11 cellular contexts compared by ENCODE assay signal in genomic region chr12:21794807-21795595, GRCh38. TPM values are rescaled to one million over a fixed set of nuclear protein-coding genes. Genes with fewer than 3 reads are reported as not detected.
A peak's percentile ranks its signal among the peaks of the same experiment; 100 is the strongest.
DNase-seq lines count a peak whose midpoint lies in the region; ATAC-seq and TF ChIP-seq lines count a peak whose summit lies in the region.
"Not testable (repeated sequence)": the region's sequence is repeated elsewhere in the genome, so short reads cannot be mapped to it uniquely, and the experiment has no call there.
"Had no signal": no experiment of that assay in that cellular context is flagged by ENCODE, and none has a peak within 500 bp of the region (broad histone marks: within the 10 kb centered on the region; RNA-seq: fewer than 3 reads in every experiment).

No MANE protein-coding gene starts in this region.

- intact Hi-C loops in IMR-90 (cut with micrococcal nuclease); left ventricle myocardium superior (cut with micrococcal nuclease); lower lobe of right lung (cut with DNase I); thyroid gland (cut with DNase I): not testable (repeated sequence)

- not testable (repeated sequence) for TF ChIP-seq CTCF in IMR-90 (conservative IDR thresholded peaks at IDR 0.05; ENCODE audit: low read depth, low read length); chondrocyte (IDR thresholded peaks at IDR 0.05); lower lobe of right lung (IDR thresholded peaks at IDR 0.05); thyroid gland (IDR thresholded peaks at IDR 0.05)

- not testable (repeated sequence) for H3K18ac ChIP-seq in IMR-90 (ENCODE audit: low read depth, low read length)

- not testable (repeated sequence) for H2BK120ac ChIP-seq in IMR-90 (ENCODE audit: low read depth, low read length)

- not testable (repeated sequence) for H3K79me1 ChIP-seq in IMR-90 (ENCODE audit: low read depth in 1 of 2, low read length in 2 of 2)

- H3K56ac ChIP-seq in IMR-90 (ENCODE audit: extremely low read depth, insufficient read depth, low read length) = not testable (repeated sequence)

- H3K4me2 ChIP-seq in IMR-90 (ENCODE audit: low read depth, low read length) = not testable (repeated sequence)

- dilution Hi-C loops in IMR-90 (cut with HindIII; ENCODE audit: low sequenced_read_pairs, unreplicated experiment) = not testable (repeated sequence)

- H3K27me3 Mint-ChIP-seq in chondrocyte (ENCODE audit: low read depth) = peaks cover 11% of the 10 kb centered on the region

- not testable (repeated sequence) for H2BK15ac ChIP-seq in IMR-90 (ENCODE audit: low read depth, low read length)

- not testable (repeated sequence) for H3K4me3 Mint-ChIP-seq in chondrocyte (ENCODE audit: unreplicated experiment)

- not testable (repeated sequence) for H3K14ac ChIP-seq in IMR-90 (replicated peaks; ENCODE audit: low read depth, low read length)

- H3K36me3 Mint-ChIP-seq in chondrocyte (ENCODE audit: low read depth) = not testable (repeated sequence)

- not testable (repeated sequence) for H3K9ac ChIP-seq in IMR-90 (ENCODE audit: low read depth, low read length)

- H3K9me1 ChIP-seq in IMR-90 (ENCODE audit: insufficient read depth, low read length) = not testable (repeated sequence)

- H2AK5ac ChIP-seq in IMR-90 (ENCODE audit: low read depth, low read length) = not testable (repeated sequence)

- TF ChIP-seq POLR2A in IMR-90 (IDR thresholded peaks at IDR 0.05; ENCODE audit: low read depth, low read length); thyroid gland (IDR thresholded peaks at IDR 0.05): not testable (repeated sequence)

- H3K4ac ChIP-seq in IMR-90 (ENCODE audit: low read depth, low read length) = not testable (repeated sequence)

- not testable (repeated sequence) for H4K91ac ChIP-seq in IMR-90 (ENCODE audit: insufficient read depth, low read depth, low read length)

- H3K27ac Mint-ChIP-seq in chondrocyte (ENCODE audit: unreplicated experiment) = not testable (repeated sequence)

- POLR2A ChIA-PET in IMR-90 (lab: Charles Lee; ENCODE audit: unreplicated experiment) = not testable (repeated sequence)

- H3K4me3 ChIP-seq in IMR-90 (ENCODE audit: insufficient read depth, low read depth, low read length); lower lobe of right lung; thyroid gland (replicated peaks in 1 of 3): not testable (repeated sequence)

- 94% methylated on average over 3 of the region's 8 CpGs; no CpG with 5 or more reads in 1 of the 2 experiments for WGBS in IMR-90 (ENCODE audit: extremely low coverage in 2 of 2, insufficient read length in 1 of 2), 2 experiments
- WGBS in thyroid gland, 2 donors = 50 to 58% methylated on average over 8 of the region's 8 CpGs

- H3K27me3 ChIP-seq in IMR-90 (ENCODE audit: control insufficient read depth, insufficient read depth, low read length); lower lobe of right lung (ENCODE audit: low read depth); thyroid gland: not testable (repeated sequence)

- not testable (repeated sequence) for H3K4me1 Mint-ChIP-seq in chondrocyte (ENCODE audit: low read depth)

- not testable (repeated sequence) for ATAC-seq in IMR-90 (ENCODE audit: low read depth); left ventricle myocardium superior; lower lobe of right lung

- DNase-seq in IMR-90 = peak; percentile 20
- peak; percentile 53 for DNase-seq in chondrocyte (ENCODE audit: low spot score)
- DNase-seq in left ventricle myocardium superior = peak; percentile 21
- DNase-seq in lower lobe of right lung = peak; percentile 76
- peak; percentile 76 to 78 for DNase-seq in thyroid gland

- not testable (repeated sequence) for H3K36me3 ChIP-seq in IMR-90 (ENCODE audit: control insufficient read depth, insufficient read depth, low read length); lower lobe of right lung; thyroid gland

- H4K8ac ChIP-seq in IMR-90 (ENCODE audit: low read depth in 2 of 2, low read length in 2 of 2) = not testable (repeated sequence)

- not testable (repeated sequence) for H3K23ac ChIP-seq in IMR-90 (ENCODE audit: low read depth, low read length)

- not testable (repeated sequence) for H4K5ac ChIP-seq in IMR-90 (ENCODE audit: low read depth, low read length)

- not testable (repeated sequence) for H2AFZ ChIP-seq in IMR-90 (replicated peaks; ENCODE audit: low read length, poor library complexity)

- H3K27ac ChIP-seq in IMR-90 (ENCODE audit: insufficient read depth, low read length); lower lobe of right lung; thyroid gland: not testable (repeated sequence)

- H2AK9ac ChIP-seq in IMR-90 (replicated peaks; ENCODE audit: low read depth, low read length, poor library complexity) = not testable (repeated sequence)

- H3K4me1 ChIP-seq in IMR-90 (ENCODE audit: control insufficient read depth, insufficient read depth, low read length); lower lobe of right lung; thyroid gland: not testable (repeated sequence)

- not testable (repeated sequence) for TF ChIP-seq RAD21 in IMR-90 (IDR thresholded peaks at IDR 0.05; ENCODE audit: low read length)

- H2BK5ac ChIP-seq in IMR-90 (ENCODE audit: low read depth, low read length, poor library complexity, severe bottlenecking) = not testable (repeated sequence)

- H4K20me1 ChIP-seq in IMR-90 (ENCODE audit: insufficient read depth, low read length) = not testable (repeated sequence)

- not testable (repeated sequence) for H2BK20ac ChIP-seq in IMR-90 (ENCODE audit: low read depth, low read length)

- not testable (repeated sequence) for H3K9me3 ChIP-seq in IMR-90 (ENCODE audit: control insufficient read depth, insufficient read depth, low read length); lower lobe of right lung; thyroid gland

- in situ Hi-C loops in IMR-90 (cut with MboI; ENCODE audit: low sequenced_read_pairs) = not testable (repeated sequence)

- CTCF ChIA-PET in IMR-90 (lab: Yijun Ruan, JAX) = interaction anchor here (0.6 kb wide), 1 partner anchor 1648 kb away, joined by 5 read pairs; no protein-coding TSS in a partner anchor

- BruUV-seq in IMR-90 (replicated peaks; lab: Mats Ljungman, UMichigan) = not testable (repeated sequence)

- peaks cover 29% of the 10 kb centered on the region for H3K9me3 Mint-ChIP-seq in chondrocyte (ENCODE audit: low read depth)

RNA-seq across cellular contexts. Expression of gene KCNJ8, which starts 20.5 kb away (rescaled TPM):
- total RNA-seq in IMR-90 (2012; rRNA removed) (13.9 and 15.8 TPM in 2 replicates), chondrocyte (1.1 TPM in 2 of 3 replicates, not detected in the other), left ventricle myocardium superior (55.5 TPM), lower lobe of right lung (12.8 TPM), thyroid gland (10 to 100 TPM; 11.6 to 24.1 (median 17.7) TPM)
- polyA plus RNA-seq in IMR-90 (2012; rRNA removed) = 7.2 and 8.0 TPM in 2 replicates
- 4.3 and 4.9 TPM in 2 replicates for polyA plus RNA-seq in IMR-90 (2012; cell fraction: cytosol; rRNA removed)
- 1.5 and 2.6 TPM in 2 replicates for polyA plus RNA-seq in IMR-90 (2012; cell fraction: nucleus; rRNA removed; ENCODE audit: low replicate concordance)
- total RNA-seq: A172, A673, Calu3, Daoy, G401 had no signal
- polyA plus RNA-seq: CD4-positive, alpha-beta memory T cell had no signal

Comparison
In these comparisons a context has a peak if more than half of its experiments do, and no peak if none do; other contexts are left out.
1. DNase-seq: peak in every context shown above with its lines; median percentile 77 in thyroid gland; 76 in lower lobe of right lung; 53 in chondrocyte; 21 in left ventricle myocardium superior; 20 in IMR-90.